Comparison of ENCODE assay signal across 9 cellular contexts in genomic region chr15:81336568-81336967, GRCh38. TPM values are rescaled to one million over a fixed set of nuclear protein-coding genes. Genes with fewer than 3 reads are reported as not detected.
A peak's percentile ranks its signal among the peaks of the same experiment; 100 is the strongest.
DNase-seq lines count a peak whose midpoint lies in the region; ATAC-seq and TF ChIP-seq lines count a peak whose summit lies in the region.
"Had no signal": no experiment of that assay in that cellular context is flagged by ENCODE, and none has a peak within 500 bp of the region (broad histone marks: within the 10 kb centered on the region; RNA-seq: fewer than 3 reads in every experiment).

No MANE protein-coding gene starts in this region.

- no peak overlapping the region for H3K4me3 ChIP-seq in brain microvascular endothelial cell (ENCODE audit: low read depth, low read length)
- no peak overlapping the region for H3K4me3 ChIP-seq in retinal pigment epithelial cell (ENCODE audit: low read length)

- H3K27me3 ChIP-seq in brain microvascular endothelial cell (replicated peaks), result no peaks in the 10 kb centered on the region

- peak; percentile 5 for DNase-seq in activated CD4-positive, CD25-positive, alpha-beta regulatory T cell treated with anti-CD3 and anti-CD28 coated beads, Interleukin-2, amount 50 U/mL, for 16 hours (ENCODE audit: low read depth, low spot score)
- no peak for DNase-seq in activated CD4-positive, CD25-positive, alpha-beta regulatory T cell treated with anti-CD3 and anti-CD28 coated beads, Interleukin-2, amount 50 U/mL, for 72 hours
- DNase-seq in M059J (ENCODE audit: low read depth) (peak; percentile 29), brain microvascular endothelial cell (peak; percentile 48), retinal pigment epithelial cell (ENCODE audit: low read depth) (no peak), omental fat pad (ENCODE audit: low spot score) (no peak)

- no peaks in the 10 kb centered on the region for H3K36me3 ChIP-seq in brain microvascular endothelial cell (replicated peaks)

- no peak overlapping the region for H3K27ac ChIP-seq in brain microvascular endothelial cell

- TF ChIP-seq CTCF in brain microvascular endothelial cell (IDR thresholded peaks at IDR 0.05; ENCODE audit: low read depth, low read length, missing control alignments) (peak; percentile 72), retinal pigment epithelial cell (conservative IDR thresholded peaks at IDR 0.05; ENCODE audit: low read depth, low read length) (peak; percentile 46), omental fat pad (IDR thresholded peaks at IDR 0.05) (no peak)

- in situ Hi-C loops in brain microvascular endothelial cell (cut with HindIII; ENCODE audit: low pct_ligation_motif_present, low sequenced_read_pairs), result no loop called here

- ATAC-seq in omental fat pad (ENCODE audit: low FRiP score) (no peak), GM18868 (IDR thresholded peaks at IDR 0.05; ENCODE audit: unreplicated experiment) (no peak), GM21717 (IDR thresholded peaks at IDR 0.05; ENCODE audit: unreplicated experiment) (no peak)

RNA-seq across cellular contexts. Expression of gene STARD5, which starts 12.6 kb away (rescaled TPM):
- total RNA-seq in M059J (2014; rRNA removed; shearing (Covaris generic)), result 0.71 and 2.0 TPM in 2 replicates
- total RNA-seq in omental fat pad, result 1 to 10 TPM; 2.7 to 8.0 (median 5.0) TPM

RNA-seq across cellular contexts. Expression of gene TMC3, which starts 37.4 kb away (rescaled TPM):
- total RNA-seq in M059J (2014; rRNA removed; shearing (Covaris generic)), result not detected in 2 replicates
- under 1 TPM in 1 of 4 donors, not detected in 3; 0.32 TPM for total RNA-seq in omental fat pad
- total RNA-seq: Caco-2 had no signal

Comparison
In these comparisons a context has a peak if more than half of its experiments do, and no peak if none do; other contexts are left out.
1. DNase-seq: peak in activated CD4-positive, CD25-positive, alpha-beta regulatory T cell treated with anti-CD3 and anti-CD28 coated beads, Interleukin-2, amount 50 U/mL, for 16 hours (single experiment), M059J (single experiment) and brain microvascular endothelial cell (single experiment); none in activated CD4-positive, CD25-positive, alpha-beta regulatory T cell treated with anti-CD3 and anti-CD28 coated beads, Interleukin-2, amount 50 U/mL, for 72 hours (single experiment), retinal pigment epithelial cell (single experiment) and omental fat pad (single experiment).
2. CTCF ChIP-seq: peak in brain microvascular endothelial cell (single experiment) and retinal pigment epithelial cell (single experiment); none in omental fat pad (0 of 3).